Comparison of ENCODE assay signal across 2 cellular contexts in genomic region chr22:24759765-24760164, GRCh38.
TF ChIP-seq lines count a peak whose summit lies in the region.

No MANE protein-coding gene starts in this region.

TF ChIP-seq in IMR-90, 13 proteins besides CTCF, POLR2A, EP300 and RAD21:
- TF ChIP-seq RCOR1 (IDR thresholded peaks at IDR 0.05; ENCODE audit: insufficient replicate concordance, low read length) = no peak
- TF ChIP-seq SMC3 (IDR thresholded peaks at IDR 0.05; ENCODE audit: low read depth, low read length) = no peak
- no peak for TF ChIP-seq NFE2L2 (IDR thresholded peaks at IDR 0.05; ENCODE audit: low read depth, low read length)
- TF ChIP-seq CHD1 (IDR thresholded peaks at IDR 0.05; ENCODE audit: low read depth, low read length) = no peak
- TF ChIP-seq MXI1 (IDR thresholded peaks at IDR 0.05; ENCODE audit: borderline replicate concordance, low read depth, low read length) = no peak
- TF ChIP-seq CEBPB (IDR thresholded peaks at IDR 0.05; ENCODE audit: low read depth, low read length) = no peak
- TF ChIP-seq USF2 (IDR thresholded peaks at IDR 0.05; ENCODE audit: low read depth, low read length) = no peak
- TF ChIP-seq, protein P1, sequence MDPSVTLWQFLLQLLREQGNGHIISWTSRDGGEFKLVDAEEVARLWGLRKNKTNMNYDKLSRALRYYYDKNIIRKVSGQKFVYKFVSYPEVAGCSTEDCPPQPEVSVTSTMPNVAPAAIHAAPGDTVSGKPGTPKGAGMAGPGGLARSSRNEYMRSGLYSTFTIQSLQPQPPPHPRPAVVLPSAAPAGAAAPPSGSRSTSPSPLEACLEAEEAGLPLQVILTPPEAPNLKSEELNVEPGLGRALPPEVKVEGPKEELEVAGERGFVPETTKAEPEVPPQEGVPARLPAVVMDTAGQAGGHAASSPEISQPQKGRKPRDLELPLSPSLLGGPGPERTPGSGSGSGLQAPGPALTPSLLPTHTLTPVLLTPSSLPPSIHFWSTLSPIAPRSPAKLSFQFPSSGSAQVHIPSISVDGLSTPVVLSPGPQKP (IDR thresholded peaks at IDR 0.05; ENCODE audit: borderline replicate concordance, low read depth, low read length) = no peak
- no peak for TF ChIP-seq FOS (IDR thresholded peaks at IDR 0.05; ENCODE audit: low read depth, low read length)
- no peak for TF ChIP-seq MAFK (IDR thresholded peaks at IDR 0.05; ENCODE audit: low read depth, low read length)
- no peak for TF ChIP-seq BHLHE40 (IDR thresholded peaks at IDR 0.05; ENCODE audit: low read depth, low read length)
- TF ChIP-seq RFX5 (IDR thresholded peaks at IDR 0.05; ENCODE audit: low read depth, low read length) = no peak
- TF ChIP-seq MAZ (IDR thresholded peaks at IDR 0.05; ENCODE audit: borderline replicate concordance, low read depth, low read length) = no peak

TF ChIP-seq in K562, 482 proteins besides CTCF, POLR2A, EP300 and RAD21:
- no peak for TF ChIP-seq ZNF778 (CRISPR knock-in tag; IDR thresholded peaks at IDR 0.05)
- no peak for TF ChIP-seq EWSR1 (IDR thresholded peaks at IDR 0.05; ENCODE audit: borderline replicate concordance, low read depth, partially characterized antibody)
- no peak for TF ChIP-seq IFI16 (CRISPR knock-in tag; IDR thresholded peaks at IDR 0.05)
- no peak for TF ChIP-seq TGIF2 (CRISPR knock-in tag; IDR thresholded peaks at IDR 0.05)
- no peak for TF ChIP-seq ZBTB1 (CRISPR knock-in tag; IDR thresholded peaks at IDR 0.05; ENCODE audit: borderline replicate concordance, low read depth)
- TF ChIP-seq HMBOX1 (IDR thresholded peaks at IDR 0.05) = no peak
- no peak for TF ChIP-seq TCF7 (IDR thresholded peaks at IDR 0.05; ENCODE audit: borderline replicate concordance)
- TF ChIP-seq NBN (IDR thresholded peaks at IDR 0.05; ENCODE audit: low read depth) = no peak
- TF ChIP-seq ZNF592 (IDR thresholded peaks at IDR 0.05) = no peak
- no peak for TF ChIP-seq HNRNPUL1 (IDR thresholded peaks at IDR 0.05; ENCODE audit: low read length)
- TF ChIP-seq CHD1 (IDR thresholded peaks at IDR 0.05; ENCODE audit: low read length) = no peak
- TF ChIP-seq, protein P2, sequence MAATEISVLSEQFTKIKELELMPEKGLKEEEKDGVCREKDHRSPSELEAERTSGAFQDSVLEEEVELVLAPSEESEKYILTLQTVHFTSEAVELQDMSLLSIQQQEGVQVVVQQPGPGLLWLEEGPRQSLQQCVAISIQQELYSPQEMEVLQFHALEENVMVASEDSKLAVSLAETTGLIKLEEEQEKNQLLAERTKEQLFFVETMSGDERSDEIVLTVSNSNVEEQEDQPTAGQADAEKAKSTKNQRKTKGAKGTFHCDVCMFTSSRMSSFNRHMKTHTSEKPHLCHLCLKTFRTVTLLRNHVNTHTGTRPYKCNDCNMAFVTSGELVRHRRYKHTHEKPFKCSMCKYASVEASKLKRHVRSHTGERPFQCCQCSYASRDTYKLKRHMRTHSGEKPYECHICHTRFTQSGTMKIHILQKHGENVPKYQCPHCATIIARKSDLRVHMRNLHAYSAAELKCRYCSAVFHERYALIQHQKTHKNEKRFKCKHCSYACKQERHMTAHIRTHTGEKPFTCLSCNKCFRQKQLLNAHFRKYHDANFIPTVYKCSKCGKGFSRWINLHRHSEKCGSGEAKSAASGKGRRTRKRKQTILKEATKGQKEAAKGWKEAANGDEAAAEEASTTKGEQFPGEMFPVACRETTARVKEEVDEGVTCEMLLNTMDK (IDR thresholded peaks at IDR 0.05; ENCODE audit: borderline replicate concordance, insufficient read depth, low read depth, low read length, poor library complexity, severe bottlenecking) = no peak
- no peak for TF ChIP-seq CCNT2 (IDR thresholded peaks at IDR 0.05; ENCODE audit: borderline replicate concordance, extremely low read depth, insufficient read length, low read depth, low read length)
- no peak for TF ChIP-seq ZKSCAN8 (CRISPR knock-in tag; IDR thresholded peaks at IDR 0.05)
- TF ChIP-seq NR3C1 (CRISPR knock-in tag; IDR thresholded peaks at IDR 0.05) = no peak
- TF ChIP-seq ZBTB7A (IDR thresholded peaks at IDR 0.05; ENCODE audit: borderline replicate concordance, control insufficient read depth, low read depth, low read length) = no peak
- TF ChIP-seq, protein P3, sequence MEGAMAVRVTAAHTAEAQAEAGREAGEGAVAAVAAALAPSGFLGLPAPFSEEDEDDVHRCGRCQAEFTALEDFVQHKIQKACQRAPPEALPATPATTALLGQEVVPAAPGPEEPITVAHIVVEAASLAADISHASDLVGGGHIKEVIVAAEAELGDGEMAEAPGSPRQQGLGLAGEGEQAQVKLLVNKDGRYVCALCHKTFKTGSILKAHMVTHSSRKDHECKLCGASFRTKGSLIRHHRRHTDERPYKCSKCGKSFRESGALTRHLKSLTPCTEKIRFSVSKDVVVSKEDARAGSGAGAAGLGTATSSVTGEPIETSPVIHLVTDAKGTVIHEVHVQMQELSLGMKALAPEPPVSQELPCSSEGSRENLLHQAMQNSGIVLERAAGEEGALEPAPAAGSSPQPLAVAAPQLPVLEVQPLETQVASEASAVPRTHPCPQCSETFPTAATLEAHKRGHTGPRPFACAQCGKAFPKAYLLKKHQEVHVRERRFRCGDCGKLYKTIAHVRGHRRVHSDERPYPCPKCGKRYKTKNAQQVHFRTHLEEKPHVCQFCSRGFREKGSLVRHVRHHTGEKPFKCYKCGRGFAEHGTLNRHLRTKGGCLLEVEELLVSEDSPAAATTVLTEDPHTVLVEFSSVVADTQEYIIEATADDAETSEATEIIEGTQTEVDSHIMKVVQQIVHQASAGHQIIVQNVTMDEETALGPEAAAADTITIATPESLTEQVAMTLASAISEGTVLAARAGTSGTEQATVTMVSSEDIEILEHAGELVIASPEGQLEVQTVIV (CRISPR knock-in tag; IDR thresholded peaks at IDR 0.05; ENCODE audit: borderline replicate concordance) = no peak
- no peak for TF ChIP-seq PATZ1 (CRISPR knock-in tag; IDR thresholded peaks at IDR 0.05; ENCODE audit: borderline replicate concordance)
